In the genomic region with DNA sequence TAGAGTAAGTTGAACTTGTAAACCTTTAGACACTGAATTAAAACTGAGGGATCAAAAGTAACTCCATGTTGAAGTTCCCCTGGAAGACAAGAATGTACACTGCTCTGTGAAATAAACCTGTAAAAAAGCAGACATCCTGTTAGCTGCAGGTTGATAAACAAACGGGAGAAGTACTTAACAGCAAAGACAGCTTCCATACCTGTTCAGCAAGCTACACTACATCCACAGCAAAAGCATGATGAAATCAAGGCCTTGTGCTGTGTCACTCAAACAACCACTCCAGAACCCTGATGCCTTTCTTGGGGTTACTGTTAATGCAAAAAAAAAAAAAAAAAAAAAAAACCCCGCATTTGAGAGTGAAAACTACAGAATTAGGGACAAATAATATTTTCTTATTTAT, we compare ENCODE assay signal across 19 cellular contexts. TPM values are rescaled to one million over a fixed set of nuclear protein-coding genes. Genes with fewer than 3 reads are reported as not detected.
A peak's percentile ranks its signal among the peaks of the same experiment; 100 is the strongest.
DNase-seq lines count a peak whose midpoint lies in the region; ATAC-seq and TF ChIP-seq lines count a peak whose summit lies in the region.
"Had no signal": no experiment of that assay in that cellular context is flagged by ENCODE, and none has a peak within 500 bp of the region (broad histone marks: within the 10 kb centered on the region; RNA-seq: fewer than 3 reads in every experiment).

No MANE protein-coding gene starts in this region.

- no peak overlapping the region for H3K4me3 ChIP-seq in epithelial cell of esophagus (ENCODE audit: low read length)
- H3K4me3 ChIP-seq: GM23248, HAP-1, SJCRH30 had no signal

- peak; percentile 59 for DNase-seq in NCI-H510A treated with DMSO at 0.1 percent for 48 hours (lab: John Stamatoyannopoulos, UW)
- DNase-seq in NCI-H510A (lab: John Stamatoyannopoulos, UW), result no peak
- DNase-seq in WTC11 (ENCODE audit: low spot score), result no peak
- peak; percentile 60 for DNase-seq in epithelial cell of esophagus (ENCODE audit: low read depth)
- DNase-seq in DMS153 treated with DMSO at 0.1 percent for 48 hours (lab: John Stamatoyannopoulos, UW; ENCODE audit: unreplicated experiment), result no peak
- DNase-seq in cerebellar cortex (ENCODE audit: low spot score), result no peak
- DNase-seq: DMS79, GM23248, MM.1S, NCI-H1092, NCI-H1436, NCI-H187 treated with DMSO at 0.1 percent for 48 hours, NCI-H226, NCI-H526, SJCRH30 had no signal

- TF ChIP-seq CTCF in WTC11 (IDR thresholded peaks at IDR 0.05) (no peak), epithelial cell of esophagus (IDR thresholded peaks at IDR 0.05; ENCODE audit: insufficient read depth, low read depth, low read length, missing control alignments) (no peak)

- H3K27ac Mint-ChIP-seq in WTC11, result peak overlapping the region; percentile 4; the same call in 1 of the 2 replicates
- H3K27ac Mint-ChIP-seq: B cell, CD14-positive monocyte had no signal

- no peaks in the 10 kb centered on the region for H3K9me3 Mint-ChIP-seq in WTC11
- H3K9me3 Mint-ChIP-seq: CD14-positive monocyte had no signal

- CTCF ChIA-PET in WTC11 (lab: Charles Lee), result interaction anchor here (1.6 kb wide), 1 partner anchor 21 kb away, joined by 3 read pairs; no protein-coding TSS in a partner anchor

- POLR2A ChIA-PET in WTC11 (lab: Charles Lee), result no interaction called here

- H3K4me1 Mint-ChIP-seq in WTC11, result peaks cover 7% of the 10 kb centered on the region; the same call in 1 of the 2 replicates
- H3K4me1 Mint-ChIP-seq: B cell had no signal

- peaks cover 41% of the 10 kb centered on the region for H3K36me3 Mint-ChIP-seq in WTC11

- H3K4me3 Mint-ChIP-seq in WTC11, result no peak overlapping the region
- H3K4me3 Mint-ChIP-seq: B cell, CD14-positive monocyte had no signal

- H3K27me3 Mint-ChIP-seq in WTC11 (ENCODE audit: low read depth), result no peaks in the 10 kb centered on the region
- H3K27me3 Mint-ChIP-seq: B cell had no signal

- ATAC-seq in WTC11 (no peak), GM18511 (IDR thresholded peaks at IDR 0.05; ENCODE audit: unreplicated experiment) (no peak)

TF ChIP-seq in WTC11, 78 proteins besides CTCF, POLR2A, EP300 and RAD21 (continues in another document):
- TF ChIP-seq, protein P1, sequence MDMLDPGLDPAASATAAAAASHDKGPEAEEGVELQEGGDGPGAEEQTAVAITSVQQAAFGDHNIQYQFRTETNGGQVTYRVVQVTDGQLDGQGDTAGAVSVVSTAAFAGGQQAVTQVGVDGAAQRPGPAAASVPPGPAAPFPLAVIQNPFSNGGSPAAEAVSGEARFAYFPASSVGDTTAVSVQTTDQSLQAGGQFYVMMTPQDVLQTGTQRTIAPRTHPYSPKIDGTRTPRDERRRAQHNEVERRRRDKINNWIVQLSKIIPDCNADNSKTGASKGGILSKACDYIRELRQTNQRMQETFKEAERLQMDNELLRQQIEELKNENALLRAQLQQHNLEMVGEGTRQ (CRISPR knock-in tag; IDR thresholded peaks at IDR 0.05), result no peak
- no peak for TF ChIP-seq TEAD1 (CRISPR knock-in tag; IDR thresholded peaks at IDR 0.05)
- TF ChIP-seq, protein P2, sequence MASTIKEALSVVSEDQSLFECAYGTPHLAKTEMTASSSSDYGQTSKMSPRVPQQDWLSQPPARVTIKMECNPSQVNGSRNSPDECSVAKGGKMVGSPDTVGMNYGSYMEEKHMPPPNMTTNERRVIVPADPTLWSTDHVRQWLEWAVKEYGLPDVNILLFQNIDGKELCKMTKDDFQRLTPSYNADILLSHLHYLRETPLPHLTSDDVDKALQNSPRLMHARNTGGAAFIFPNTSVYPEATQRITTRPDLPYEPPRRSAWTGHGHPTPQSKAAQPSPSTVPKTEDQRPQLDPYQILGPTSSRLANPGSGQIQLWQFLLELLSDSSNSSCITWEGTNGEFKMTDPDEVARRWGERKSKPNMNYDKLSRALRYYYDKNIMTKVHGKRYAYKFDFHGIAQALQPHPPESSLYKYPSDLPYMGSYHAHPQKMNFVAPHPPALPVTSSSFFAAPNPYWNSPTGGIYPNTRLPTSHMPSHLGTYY (CRISPR knock-in tag; IDR thresholded peaks at IDR 0.05), result no peak
- TF ChIP-seq JUN (CRISPR knock-in tag; IDR thresholded peaks at IDR 0.05), result no peak
- no peak for TF ChIP-seq ELF4 (CRISPR knock-in tag; IDR thresholded peaks at IDR 0.05; ENCODE audit: low read depth)
- TF ChIP-seq, protein P3, sequence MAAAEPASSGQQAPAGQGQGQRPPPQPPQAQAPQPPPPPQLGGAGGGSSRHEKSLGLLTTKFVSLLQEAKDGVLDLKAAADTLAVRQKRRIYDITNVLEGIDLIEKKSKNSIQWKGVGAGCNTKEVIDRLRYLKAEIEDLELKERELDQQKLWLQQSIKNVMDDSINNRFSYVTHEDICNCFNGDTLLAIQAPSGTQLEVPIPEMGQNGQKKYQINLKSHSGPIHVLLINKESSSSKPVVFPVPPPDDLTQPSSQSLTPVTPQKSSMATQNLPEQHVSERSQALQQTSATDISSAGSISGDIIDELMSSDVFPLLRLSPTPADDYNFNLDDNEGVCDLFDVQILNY (CRISPR knock-in tag; IDR thresholded peaks at IDR 0.05), result no peak
- no peak for TF ChIP-seq FOXJ3 (CRISPR knock-in tag; IDR thresholded peaks at IDR 0.05; ENCODE audit: borderline replicate concordance)
- TF ChIP-seq NFYB (CRISPR knock-in tag; conservative IDR thresholded peaks at IDR 0.05; ENCODE audit: low read depth), result no peak
- TF ChIP-seq HMGA2 (CRISPR knock-in tag; IDR thresholded peaks at IDR 0.05), result no peak
- TF ChIP-seq IRF2 (CRISPR knock-in tag; IDR thresholded peaks at IDR 0.05; ENCODE audit: borderline replicate concordance, low read depth), result no peak
- TF ChIP-seq, protein P4, sequence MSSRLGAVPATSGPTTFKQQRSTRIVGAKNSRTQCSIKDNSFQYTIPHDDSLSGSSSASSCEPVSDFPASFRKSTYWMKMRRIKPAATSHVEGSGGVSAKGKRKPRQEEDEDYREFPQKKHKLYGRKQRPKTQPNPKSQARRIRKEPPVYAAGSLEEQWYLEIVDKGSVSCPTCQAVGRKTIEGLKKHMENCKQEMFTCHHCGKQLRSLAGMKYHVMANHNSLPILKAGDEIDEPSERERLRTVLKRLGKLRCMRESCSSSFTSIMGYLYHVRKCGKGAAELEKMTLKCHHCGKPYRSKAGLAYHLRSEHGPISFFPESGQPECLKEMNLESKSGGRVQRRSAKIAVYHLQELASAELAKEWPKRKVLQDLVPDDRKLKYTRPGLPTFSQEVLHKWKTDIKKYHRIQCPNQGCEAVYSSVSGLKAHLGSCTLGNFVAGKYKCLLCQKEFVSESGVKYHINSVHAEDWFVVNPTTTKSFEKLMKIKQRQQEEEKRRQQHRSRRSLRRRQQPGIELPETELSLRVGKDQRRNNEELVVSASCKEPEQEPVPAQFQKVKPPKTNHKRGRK (CRISPR knock-in tag; IDR thresholded peaks at IDR 0.05; ENCODE audit: borderline replicate concordance), result no peak
- no peak for TF ChIP-seq PRRX2 (CRISPR knock-in tag; IDR thresholded peaks at IDR 0.05)
- no peak for TF ChIP-seq ZNF232 (CRISPR knock-in tag; IDR thresholded peaks at IDR 0.05)
- no peak for TF ChIP-seq ZNF219 (CRISPR knock-in tag; IDR thresholded peaks at IDR 0.05; ENCODE audit: borderline replicate concordance)
- TF ChIP-seq, protein P5, sequence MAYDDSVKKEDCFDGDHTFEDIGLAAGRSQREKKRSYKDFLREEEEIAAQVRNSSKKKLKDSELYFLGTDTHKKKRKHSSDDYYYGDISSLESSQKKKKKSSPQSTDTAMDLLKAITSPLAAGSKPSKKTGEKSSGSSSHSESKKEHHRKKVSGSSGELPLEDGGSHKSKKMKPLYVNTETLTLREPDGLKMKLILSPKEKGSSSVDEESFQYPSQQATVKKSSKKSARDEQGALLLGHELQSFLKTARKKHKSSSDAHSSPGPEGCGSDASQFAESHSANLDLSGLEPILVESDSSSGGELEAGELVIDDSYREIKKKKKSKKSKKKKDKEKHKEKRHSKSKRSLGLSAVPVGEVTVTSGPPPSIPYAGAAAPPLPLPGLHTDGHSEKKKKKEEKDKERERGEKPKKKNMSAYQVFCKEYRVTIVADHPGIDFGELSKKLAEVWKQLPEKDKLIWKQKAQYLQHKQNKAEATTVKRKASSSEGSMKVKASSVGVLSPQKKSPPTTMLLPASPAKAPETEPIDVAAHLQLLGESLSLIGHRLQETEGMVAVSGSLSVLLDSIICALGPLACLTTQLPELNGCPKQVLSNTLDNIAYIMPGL (CRISPR knock-in tag; IDR thresholded peaks at IDR 0.05), result no peak
- TF ChIP-seq, protein P6, sequence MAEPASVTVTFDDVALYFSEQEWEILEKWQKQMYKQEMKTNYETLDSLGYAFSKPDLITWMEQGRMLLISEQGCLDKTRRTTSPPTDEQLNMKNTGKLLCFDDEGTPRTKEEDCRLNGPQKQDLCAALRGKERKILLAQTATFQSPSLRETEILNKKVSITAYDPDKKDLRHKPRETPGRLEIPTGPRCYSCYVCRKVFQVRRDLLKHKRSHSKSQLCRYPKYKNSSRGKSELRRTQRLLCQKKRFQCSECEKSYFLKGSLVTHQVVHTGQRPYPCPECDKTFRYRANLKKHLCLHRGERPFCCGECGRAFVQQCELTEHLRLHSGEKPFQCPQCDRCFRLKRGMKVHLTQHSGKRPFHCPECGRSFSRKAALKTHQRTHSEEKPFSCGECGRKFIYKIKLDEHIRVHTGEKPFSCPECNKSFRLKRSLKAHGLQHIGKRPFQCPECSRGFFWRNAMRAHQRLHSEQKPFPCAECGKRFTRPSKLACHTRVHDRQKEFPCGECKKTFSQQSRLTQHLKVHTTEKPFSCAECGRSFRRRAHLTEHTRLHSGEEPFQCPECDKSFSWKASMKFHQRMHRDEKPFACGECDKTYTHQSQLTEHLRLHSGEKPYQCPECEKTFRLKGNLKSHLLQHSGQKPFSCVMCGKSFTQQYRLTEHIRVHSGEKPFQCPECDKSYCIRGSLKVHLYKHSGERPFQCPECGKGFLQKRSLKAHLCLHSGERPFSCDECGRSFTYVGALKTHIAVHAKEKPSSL (CRISPR knock-in tag; conservative IDR thresholded peaks at IDR 0.05), result no peak
- TF ChIP-seq, protein P7, sequence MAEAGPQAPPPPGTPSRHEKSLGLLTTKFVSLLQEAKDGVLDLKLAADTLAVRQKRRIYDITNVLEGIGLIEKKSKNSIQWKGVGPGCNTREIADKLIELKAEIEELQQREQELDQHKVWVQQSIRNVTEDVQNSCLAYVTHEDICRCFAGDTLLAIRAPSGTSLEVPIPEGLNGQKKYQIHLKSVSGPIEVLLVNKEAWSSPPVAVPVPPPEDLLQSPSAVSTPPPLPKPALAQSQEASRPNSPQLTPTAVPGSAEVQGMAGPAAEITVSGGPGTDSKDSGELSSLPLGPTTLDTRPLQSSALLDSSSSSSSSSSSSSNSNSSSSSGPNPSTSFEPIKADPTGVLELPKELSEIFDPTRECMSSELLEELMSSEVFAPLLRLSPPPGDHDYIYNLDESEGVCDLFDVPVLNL (CRISPR knock-in tag; IDR thresholded peaks at IDR 0.05; ENCODE audit: borderline replicate concordance, low read depth), result no peak
- TF ChIP-seq, protein P8, sequence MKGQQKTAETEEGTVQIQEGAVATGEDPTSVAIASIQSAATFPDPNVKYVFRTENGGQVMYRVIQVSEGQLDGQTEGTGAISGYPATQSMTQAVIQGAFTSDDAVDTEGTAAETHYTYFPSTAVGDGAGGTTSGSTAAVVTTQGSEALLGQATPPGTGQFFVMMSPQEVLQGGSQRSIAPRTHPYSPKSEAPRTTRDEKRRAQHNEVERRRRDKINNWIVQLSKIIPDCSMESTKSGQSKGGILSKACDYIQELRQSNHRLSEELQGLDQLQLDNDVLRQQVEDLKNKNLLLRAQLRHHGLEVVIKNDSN (CRISPR knock-in tag; IDR thresholded peaks at IDR 0.05), result no peak

RNA-seq across cellular contexts. Expression of a gene that starts 20.8 kb away (rescaled TPM):
- total RNA-seq in WTC11 (2021), result 176 to 219 TPM (median 191 TPM) in 3 replicates

Comparison
In these comparisons a context has a peak if more than half of its experiments do, and no peak if none do; other contexts are left out.
1. DNase-seq: peak in NCI-H510A treated with DMSO at 0.1 percent for 48 hours (single experiment) and epithelial cell of esophagus (single experiment); none in NCI-H510A (single experiment), WTC11 (single experiment), DMS153 treated with DMSO at 0.1 percent for 48 hours (single experiment) and cerebellar cortex (single experiment).